Comparison of ENCODE assay signal across 30 cellular contexts in genomic region chr17:21396237-21396636, GRCh38. TPM values are rescaled to one million over a fixed set of nuclear protein-coding genes. Genes with fewer than 3 reads are reported as not detected.
"Had no signal": no experiment of that assay in that cellular context is flagged by ENCODE, and none has a peak within 500 bp of the region (broad histone marks: within the 10 kb centered on the region; RNA-seq: fewer than 3 reads in every experiment).

No MANE protein-coding gene starts in this region.

- ATAC-seq: foreskin keratinocyte; gastroesophageal sphincter; heart left ventricle; left lobe of liver; naive thymus-derived CD4-positive, alpha-beta T cell; right lobe of liver; stimulated activated effector memory CD8-positive, alpha-beta T cell treated with anti-CD3 and anti-CD28 coated beads, Interleukin-12 subunit alpha, Interleukin-12 subunit beta, amount 100 ng/mL, for 72 hours had no signal

- H3K4me1 ChIP-seq: colonic mucosa, foreskin keratinocyte, right lobe of liver, thyroid gland had no signal

- H3K9ac ChIP-seq: neural progenitor cell had no signal

- H3K36me3 Mint-ChIP-seq: naive thymus-derived CD4-positive, alpha-beta T cell; neural progenitor cell; stimulated activated effector memory CD8-positive, alpha-beta T cell treated with anti-CD3 and anti-CD28 coated beads, Interleukin-12 subunit alpha, Interleukin-12 subunit beta, amount 100 ng/mL, for 72 hours had no signal

- H3K4me3 ChIP-seq: colonic mucosa, esophagus muscularis mucosa, gastroesophageal sphincter, heart left ventricle, hepatocyte, lung, neural progenitor cell, ovary, right lobe of liver, stomach, thyroid gland had no signal

- DNase-seq: colonic mucosa; effector CD8-positive, alpha-beta T cell; endodermal cell; foreskin keratinocyte; heart left ventricle; kidney; mesendoderm; midbrain; naive thymus-derived CD4-positive, alpha-beta T cell; nucleus accumbens; ovary; posterior cingulate gyrus; right lobe of liver; small intestine; stimulated activated CD4-positive, alpha-beta T cell treated with anti-CD3 and anti-CD28 coated beads, Interleukin-12 subunit alpha, Interleukin-12 subunit beta, amount 100 ng/mL, for 4 hours; stimulated activated CD4-positive, alpha-beta T cell treated with anti-CD3 and anti-CD28 coated beads, Interleukin-2, amount 100 ng/mL, for 24 hours; stimulated activated CD4-positive, alpha-beta T cell treated with anti-CD3 and anti-CD28 coated beads, Interleukin-4, amount 100 ng/mL, for 24 hours; stimulated activated naive CD4-positive, alpha-beta T cell treated with Interleukin-2 at 50 U/mL for 16 hours; stomach; thyroid gland; trophoblast cell had no signal

- H3K4me1 Mint-ChIP-seq: stimulated activated effector memory CD8-positive, alpha-beta T cell treated with anti-CD3 and anti-CD28 coated beads, Interleukin-12 subunit alpha, Interleukin-12 subunit beta, amount 100 ng/mL, for 72 hours had no signal

- H3K27ac ChIP-seq: colonic mucosa, foreskin keratinocyte, hepatocyte, neural progenitor cell, ovary, right lobe of liver, thyroid gland had no signal

- H3K4me3 Mint-ChIP-seq: dendritic cell treated with granulocyte-macrophage colony-stimulating factor and Interleukin-4, amounts not matched to agents 40 ng/mL and 50 ng/mL, for 4 days; endodermal cell; naive thymus-derived CD4-positive, alpha-beta T cell; nephron; neural progenitor cell; stimulated activated effector memory CD8-positive, alpha-beta T cell treated with anti-CD3 and anti-CD28 coated beads, Interleukin-12 subunit alpha, Interleukin-12 subunit beta, amount 100 ng/mL, for 72 hours had no signal

- H3K9me3 ChIP-seq: colonic mucosa, esophagus muscularis mucosa, gastroesophageal sphincter, heart left ventricle, ovary, right lobe of liver, stomach, thyroid gland had no signal

- H3K27me3 Mint-ChIP-seq: naive thymus-derived CD4-positive, alpha-beta T cell had no signal

- H3K36me3 ChIP-seq: colonic mucosa, esophagus muscularis mucosa, gastroesophageal sphincter, heart left ventricle, neural progenitor cell, ovary, right lobe of liver, stomach, thyroid gland had no signal

- H3K27me3 ChIP-seq: colonic mucosa, esophagus muscularis mucosa, foreskin keratinocyte, gastroesophageal sphincter, heart left ventricle, hepatocyte, neural progenitor cell, ovary, right lobe of liver, stomach, thyroid gland had no signal

- H3K27ac Mint-ChIP-seq: dendritic cell treated with granulocyte-macrophage colony-stimulating factor and Interleukin-4, amounts not matched to agents 40 ng/mL and 50 ng/mL, for 4 days; endodermal cell; naive thymus-derived CD4-positive, alpha-beta T cell; nephron; neural progenitor cell; stimulated activated effector memory CD8-positive, alpha-beta T cell treated with anti-CD3 and anti-CD28 coated beads, Interleukin-12 subunit alpha, Interleukin-12 subunit beta, amount 100 ng/mL, for 72 hours had no signal

- H3K9me3 Mint-ChIP-seq: dendritic cell treated with granulocyte-macrophage colony-stimulating factor and Interleukin-4, amounts not matched to agents 40 ng/mL and 50 ng/mL, for 4 days; nephron; stimulated activated effector memory CD8-positive, alpha-beta T cell treated with anti-CD3 and anti-CD28 coated beads, Interleukin-12 subunit alpha, Interleukin-12 subunit beta, amount 100 ng/mL, for 72 hours had no signal

- H3K4me2 ChIP-seq: hepatocyte, neural progenitor cell had no signal

RNA-seq across cellular contexts. Expression of gene KCNJ12, which starts 20.1 kb away (rescaled TPM):
- polyA plus RNA-seq: naive thymus-derived CD4-positive, alpha-beta T cell had no signal
